Comparison of ENCODE assay signal across 31 cellular contexts in the genomic region with DNA sequence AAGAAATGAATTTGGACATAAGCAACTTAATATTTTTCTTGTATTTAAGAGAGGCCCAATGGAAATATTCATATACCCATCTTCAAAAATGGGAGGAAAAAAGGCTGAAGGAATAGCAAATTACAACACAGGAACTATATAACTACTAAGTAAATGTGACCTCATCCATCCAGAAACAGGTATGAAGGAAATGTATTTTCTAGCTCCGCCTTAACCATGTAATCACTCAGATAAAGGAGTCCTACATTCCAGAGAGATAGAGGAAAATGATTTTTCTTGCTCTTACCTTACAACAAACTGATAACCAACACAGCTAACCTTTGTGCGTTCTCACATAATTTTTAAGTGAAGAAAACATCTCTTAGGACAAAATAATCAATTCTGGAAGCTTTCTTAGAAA.
"Had no signal": no experiment of that assay in that cellular context is flagged by ENCODE, and none has a peak within 500 bp of the region (broad histone marks: within the 10 kb centered on the region; RNA-seq: fewer than 3 reads in every experiment).

No MANE protein-coding gene starts in this region.

- DNase-seq: activated CD4-positive, alpha-beta memory T cell treated with anti-CD3 and anti-CD28 coated beads, Interleukin-2, amount 10 ng/mL, durations not matched to agents 7 days and 5 days; activated CD4-positive, alpha-beta T cell treated with anti-CD3 and anti-CD28 coated beads for 1 hour; activated CD4-positive, alpha-beta T cell treated with anti-CD3 and anti-CD28 coated beads for 48 hours; activated CD4-positive, CD25-positive, alpha-beta regulatory T cell; activated CD8-positive, alpha-beta memory T cell treated with anti-CD3 and anti-CD28 coated beads for 24 hours; activated CD8-positive, alpha-beta memory T cell treated with anti-CD3 and anti-CD28 coated beads, Interleukin-2, amount 10 ng/mL, durations not matched to agents 7 days and 5 days; activated CD8-positive, alpha-beta memory T cell treated with anti-CD3 and anti-CD28 coated beads, Interleukin-2, amount 50 U/mL, for 48 hours; activated effector memory CD4-positive, alpha-beta T cell treated with Interleukin-2 at 50 U/mL for 16 hours; activated naive CD4-positive, alpha-beta T cell treated with anti-CD3 and anti-CD28 coated beads, Interleukin-2, amount 10 ng/mL, durations not matched to agents 7 days and 5 days; activated naive CD8-positive, alpha-beta T cell treated with anti-CD3 and anti-CD28 coated beads, Interleukin-2, amount 50 U/mL, for 24 hours; activated T-cell treated with anti-CD3 and anti-CD28 coated beads, Interleukin-2, amount 50 U/mL, for 48 hours; anterior cingulate cortex; caudate nucleus; Karpas-422; KBM-7; NCI-H1105; NCI-H1436; NCI-H1694; NCI-H1930; NCI-H2081 treated with DMSO at 0.1 percent for 48 hours; NCI-H345; NCI-H524 treated with DMSO at 0.1 percent for 48 hours; SHP77; SJCRH30; T1000; WERI-Rb-1 had no signal

- H3K36me3 Mint-ChIP-seq: activated CD8-positive, alpha-beta memory T cell treated with anti-CD3 and anti-CD28 coated beads, Interleukin-2, amount 10 ng/mL, durations not matched to agents 7 days and 5 days; activated naive CD4-positive, alpha-beta T cell treated with anti-CD3 and anti-CD28 coated beads, Interleukin-2, amount 10 ng/mL, durations not matched to agents 7 days and 5 days had no signal

- H3K27me3 Mint-ChIP-seq: activated naive CD4-positive, alpha-beta T cell treated with anti-CD3 and anti-CD28 coated beads, Interleukin-2, amount 10 ng/mL, durations not matched to agents 7 days and 5 days; activated naive CD8-positive, alpha-beta T cell treated with anti-CD3 and anti-CD28 coated beads, Interleukin-2, amount 50 U/mL, for 24 hours; brain had no signal

- H3K9me3 ChIP-seq: SJCRH30 had no signal

- H3K4me3 ChIP-seq: SJCRH30, SK-N-MC had no signal

- H3K27me3 ChIP-seq: SJCRH30 had no signal

- H3K4me3 Mint-ChIP-seq: activated CD4-positive, alpha-beta memory T cell treated with anti-CD3 and anti-CD28 coated beads, Interleukin-2, amount 10 ng/mL, durations not matched to agents 7 days and 5 days; activated CD8-positive, alpha-beta memory T cell treated with anti-CD3 and anti-CD28 coated beads, Interleukin-2, amount 10 ng/mL, durations not matched to agents 7 days and 5 days; activated naive CD4-positive, alpha-beta T cell treated with anti-CD3 and anti-CD28 coated beads, Interleukin-2, amount 10 ng/mL, durations not matched to agents 7 days and 5 days; activated naive CD8-positive, alpha-beta T cell; activated naive CD8-positive, alpha-beta T cell treated with anti-CD3 and anti-CD28 coated beads, Interleukin-2, amount 50 U/mL, for 24 hours; brain had no signal

- FAIRE-seq: bronchial epithelial cell had no signal

- H3K27ac ChIP-seq: SJCRH30, WERI-Rb-1 had no signal

- H3K9me3 Mint-ChIP-seq: activated CD4-positive, alpha-beta memory T cell treated with anti-CD3 and anti-CD28 coated beads, Interleukin-2, amount 10 ng/mL, durations not matched to agents 7 days and 5 days; brain had no signal

- ATAC-seq: activated CD8-positive, alpha-beta memory T cell treated with anti-CD3 and anti-CD28 coated beads, Interleukin-2, amount 10 ng/mL, durations not matched to agents 7 days and 5 days; activated naive CD8-positive, alpha-beta T cell treated with anti-CD3 and anti-CD28 coated beads, Interleukin-2, amount 50 U/mL, for 24 hours; Panc1 had no signal

- H3K27ac Mint-ChIP-seq: activated CD4-positive, alpha-beta memory T cell treated with anti-CD3 and anti-CD28 coated beads, Interleukin-2, amount 10 ng/mL, durations not matched to agents 7 days and 5 days; activated CD8-positive, alpha-beta memory T cell treated with anti-CD3 and anti-CD28 coated beads, Interleukin-2, amount 10 ng/mL, durations not matched to agents 7 days and 5 days; activated naive CD4-positive, alpha-beta T cell treated with anti-CD3 and anti-CD28 coated beads, Interleukin-2, amount 10 ng/mL, durations not matched to agents 7 days and 5 days; activated naive CD8-positive, alpha-beta T cell; activated naive CD8-positive, alpha-beta T cell treated with anti-CD3 and anti-CD28 coated beads, Interleukin-2, amount 50 U/mL, for 24 hours had no signal

- H3K4me1 ChIP-seq: SJCRH30 had no signal
